In the genomic region with DNA sequence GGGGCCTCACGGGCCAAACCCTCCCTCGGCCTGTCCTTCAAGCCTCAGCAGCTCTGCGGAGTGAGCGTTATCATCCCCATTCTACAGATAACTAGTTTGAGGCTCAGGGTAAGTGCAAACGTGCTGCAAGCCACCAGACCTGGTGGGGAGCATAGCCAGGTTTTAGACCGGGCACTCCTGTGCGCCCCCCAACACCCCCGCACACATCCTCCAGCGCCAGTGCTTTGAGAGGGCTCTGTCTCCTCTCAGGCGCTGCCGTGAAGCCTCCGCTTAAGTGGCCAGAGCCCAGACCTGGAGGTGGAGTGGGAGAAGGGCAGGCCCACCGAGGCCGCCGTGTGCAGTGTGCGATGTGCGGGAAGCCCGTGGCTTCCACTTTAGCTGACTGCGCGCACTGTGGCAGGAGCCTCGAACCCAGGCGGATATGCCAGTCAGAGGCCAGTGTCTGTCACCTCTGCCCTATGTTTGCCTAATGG, we compare ENCODE assay signal across 7 cellular contexts. TPM values are rescaled to one million over a fixed set of nuclear protein-coding genes. Genes with fewer than 3 reads are reported as not detected.
A peak's percentile ranks its signal among the peaks of the same experiment; 100 is the strongest.
DNase-seq lines count a peak whose midpoint lies in the region; ATAC-seq and TF ChIP-seq lines count a peak whose summit lies in the region.

No MANE protein-coding gene starts in this region.

- peak overlapping the region; percentile 38; the same call in 1 of the 2 replicates for H3K27ac Mint-ChIP-seq in WTC11

- H3K27ac ChIP-seq in GM23248: peak overlapping the region; percentile 97
- peak overlapping the region; percentile 100 for H3K27ac ChIP-seq in hepatocyte
- peak overlapping the region; percentile 98 to 99 (median 99) for H3K27ac ChIP-seq in stomach

- H3K9ac ChIP-seq in GM23248: peak overlapping the region; percentile 99

- H3F3A ChIP-seq in GM23248 (ENCODE audit: insufficient read depth): peaks cover 28% of the 10 kb centered on the region

- H3K27me3 ChIP-seq in GM23248 (replicated peaks; ENCODE audit: insufficient read depth) (no peaks in the 10 kb centered on the region), hepatocyte (no peaks in the 10 kb centered on the region), stomach (no peaks in the 10 kb centered on the region)

- peaks cover 67% of the 10 kb centered on the region for H3K4me1 ChIP-seq in GM23248 (ENCODE audit: insufficient read depth)
- H3K4me1 ChIP-seq in hepatocyte (ENCODE audit: insufficient read depth): peaks cover 80% of the 10 kb centered on the region
- peaks cover 85 to 91% (median 90%) of the 10 kb centered on the region in 4 donors for H3K4me1 ChIP-seq in stomach

- in situ Hi-C loops in GM23248 (cut with MboI): no loop called here

- 81 to 87% methylated on average over 17 to 22 of the region's 22 CpGs for WGBS in GM23248 (ENCODE audit: low coverage in 1 of 2, low lambda C conversion rate in 2 of 2, missing lambda C conversion rate in 2 of 2), 2 experiments
- 96% methylated on average over 22 of the region's 22 CpGs for WGBS in hepatocyte (ENCODE audit: low lambda C conversion rate, missing lambda C conversion rate)
- WGBS in stomach, 5 donors: 73 to 80% (median 77%) methylated on average over 21 to 22 of the region's 22 CpGs

- peak overlapping the region; percentile 78 for H3K4me3 ChIP-seq in GM23248
- H3K4me3 ChIP-seq in hepatocyte: no peak overlapping the region
- peak overlapping the region; percentile 81 to 94 (median 86) for H3K4me3 ChIP-seq in stomach

- H3K9me3 ChIP-seq in GM23248 (ENCODE audit: low read depth) (no peaks in the 10 kb centered on the region), hepatocyte (ENCODE audit: low read depth) (no peaks in the 10 kb centered on the region), stomach (no peaks in the 10 kb centered on the region)

- intact Hi-C loops in stomach (cut with DNase I; ENCODE audit: low total_unique reads): no loop called here

- peaks cover 14% of the 10 kb centered on the region for H4K20me1 ChIP-seq in GM23248 (ENCODE audit: insufficient read depth)
- peaks cover 29% of the 10 kb centered on the region for H4K20me1 ChIP-seq in hepatocyte (ENCODE audit: insufficient read depth, poor library complexity, severe bottlenecking)

- no peak for DNase-seq in GM23248
- no peak for DNase-seq in WTC11 (ENCODE audit: low spot score)
- DNase-seq in hepatocyte (ENCODE audit: low spot score): no peak
- DNase-seq in stomach: no peak
- no peak for DNase-seq in SW480 (ENCODE audit: low spot score)
- no peak for DNase-seq in effector CD8-positive, alpha-beta T cell (lab: John Stamatoyannopoulos, UW)
- DNase-seq in medulla oblongata (ENCODE audit: extremely low spot score): no peak

- TF ChIP-seq POLR2A in stomach (IDR thresholded peaks at IDR 0.05): no peak

- H3K4me3 Mint-ChIP-seq in WTC11: peak overlapping the region; percentile 40

- no peaks in the 10 kb centered on the region for H3K27me3 Mint-ChIP-seq in WTC11 (ENCODE audit: low read depth)

- CTCF ChIA-PET in WTC11 (lab: Charles Lee): interaction anchor here (1.2 to 3.3 kb wide), 3 partner anchors 18 to 58 kb away, joined by 4 to 26 read pairs (median 8); partner anchors contain the start of gene ZFP62

- POLR2A ChIA-PET in WTC11 (lab: Charles Lee): no interaction called here

- H3K4me2 ChIP-seq in GM23248 (ENCODE audit: unreplicated experiment): peak overlapping the region; percentile 83
- peak overlapping the region; percentile 99 for H3K4me2 ChIP-seq in hepatocyte

- ATAC-seq in WTC11: no peak

- no peaks in the 10 kb centered on the region for H3K9me2 ChIP-seq in GM23248 (ENCODE audit: insufficient read depth)
- no peaks in the 10 kb centered on the region for H3K9me2 ChIP-seq in hepatocyte (replicated peaks; ENCODE audit: insufficient read depth)

- peaks cover 73% of the 10 kb centered on the region for H3K4me1 Mint-ChIP-seq in WTC11

- H3K9me3 Mint-ChIP-seq in WTC11: no peaks in the 10 kb centered on the region

- H3K79me2 ChIP-seq in GM23248 (ENCODE audit: insufficient read depth) (peaks cover 90% of the 10 kb centered on the region), hepatocyte (peaks cover 92% of the 10 kb centered on the region)

- H3K36me3 ChIP-seq in GM23248 (ENCODE audit: low read depth) (no peaks in the 10 kb centered on the region), hepatocyte (replicated peaks; ENCODE audit: insufficient read depth, low read depth) (no peaks in the 10 kb centered on the region), stomach (peaks cover 0 to 15% (median 11%) of the 10 kb centered on the region in 4 donors)

- H2AFZ ChIP-seq in GM23248: peak overlapping the region; percentile 70; the same call in 1 of the 2 replicates
- H2AFZ ChIP-seq in hepatocyte: no peak overlapping the region

- peaks cover 16% of the 10 kb centered on the region for H3K36me3 Mint-ChIP-seq in WTC11

- TF ChIP-seq EP300 in stomach (IDR thresholded peaks at IDR 0.05): no peak

- no peak for TF ChIP-seq CTCF in WTC11 (IDR thresholded peaks at IDR 0.05)
- no peak for TF ChIP-seq CTCF in hepatocyte (IDR thresholded peaks at IDR 0.05; ENCODE audit: poor library complexity)
- TF ChIP-seq CTCF in stomach (IDR thresholded peaks at IDR 0.05): no peak

TF ChIP-seq in WTC11, 78 proteins besides CTCF, POLR2A, EP300 and RAD21:
- TF ChIP-seq ATF1 (CRISPR knock-in tag; IDR thresholded peaks at IDR 0.05) (no peak), RORB (CRISPR knock-in tag; IDR thresholded peaks at IDR 0.05) (no peak)
- TF ChIP-seq, protein P1, sequence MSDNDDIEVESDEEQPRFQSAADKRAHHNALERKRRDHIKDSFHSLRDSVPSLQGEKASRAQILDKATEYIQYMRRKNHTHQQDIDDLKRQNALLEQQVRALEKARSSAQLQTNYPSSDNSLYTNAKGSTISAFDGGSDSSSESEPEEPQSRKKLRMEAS (CRISPR knock-in tag; IDR thresholded peaks at IDR 0.05): no peak

RNA-seq across cellular contexts. Expression of gene MGAT1, which starts 1.6 kb away (rescaled TPM):
- total RNA-seq in GM23248 (2014; rRNA removed; shearing (Covaris generic)): 200 and 209 TPM in 2 replicates
- polyA plus RNA-seq in GM23248 (2016; fragmentation: Nextera tagmentation; extraction: Ambion mirVana): 180 and 192 TPM in 2 replicates
- 78.4 to 93.6 TPM (median 86.3 TPM) in 3 replicates for total RNA-seq in WTC11 (2021)
- total RNA-seq in hepatocyte: 137 and 152 TPM in 2 replicates
- 149 and 151 TPM in 2 replicates for polyA plus RNA-seq in hepatocyte
- total RNA-seq in stomach: 100 to 1,000 TPM in 3 of 5 donors, 10 to 100 TPM in 2; 57.2 to 656 (median 148) TPM
- 10 to 100 TPM; 52.8 to 63.3 (median 57.9) TPM for polyA plus RNA-seq in stomach

RNA-seq across cellular contexts. Expression of gene ZFP62, which starts 56.9 kb away (rescaled TPM):
- 6.1 and 13.6 TPM in 2 replicates for total RNA-seq in GM23248 (2014; rRNA removed; shearing (Covaris generic))
- polyA plus RNA-seq in GM23248 (2016; fragmentation: Nextera tagmentation; extraction: Ambion mirVana): 9.4 and 13.0 TPM in 2 replicates
- total RNA-seq in WTC11 (2021): 35.7 to 41.2 TPM (median 39.5 TPM) in 3 replicates
- total RNA-seq in hepatocyte: 30.0 and 31.7 TPM in 2 replicates
- polyA plus RNA-seq in hepatocyte: 13.5 and 18.0 TPM in 2 replicates
- total RNA-seq in stomach: 10 to 100 TPM in 4 of 5 donors, 1 to 10 TPM in 1; 8.2 to 46.9 (median 16.5) TPM
- 10 to 100 TPM in 2 of 3 donors, 1 to 10 TPM in 1; 7.8 to 20.5 (median 13.3) TPM for polyA plus RNA-seq in stomach
